25 cellular contexts compared by ENCODE assay signal in genomic region chr9:138037140-138037539, GRCh38.
DNase-seq lines count a peak whose midpoint lies in the region; ATAC-seq and TF ChIP-seq lines count a peak whose summit lies in the region.
"Had no signal": no experiment of that assay in that cellular context is flagged by ENCODE, and none has a peak within 500 bp of the region (broad histone marks: within the 10 kb centered on the region; RNA-seq: fewer than 3 reads in every experiment).

No MANE protein-coding gene starts in this region.

- TF ChIP-seq EP300 in sigmoid colon (IDR thresholded peaks at IDR 0.05), result no peak

- peaks cover 5% of the 10 kb centered on the region for H3K9me3 Mint-ChIP-seq in CD8-positive, alpha-beta T cell

- H3K4me3 Mint-ChIP-seq in CD8-positive, alpha-beta T cell, result no peak overlapping the region
- H3K4me3 Mint-ChIP-seq: CD4-positive, alpha-beta memory T cell had no signal

- H3K4me1 Mint-ChIP-seq in CD8-positive, alpha-beta T cell (ENCODE audit: low read depth), result no peaks in the 10 kb centered on the region
- H3K4me1 Mint-ChIP-seq: CD4-positive, alpha-beta memory T cell had no signal

- no peak for ATAC-seq in heart right ventricle
- ATAC-seq in CD8-positive, alpha-beta T cell, result no peak
- ATAC-seq: Panc1 had no signal

- intact Hi-C loops in heart right ventricle (cut with DNase I) (no loop called here), sigmoid colon (cut with DNase I) (no loop called here)
- intact Hi-C loops in CD8-positive, alpha-beta T cell (cut with DNase I, micrococcal nuclease), result no loop called here

- peak; percentile 49 for DNase-seq in NCI-H2171 treated with DMSO at 0.1 percent for 48 hours (lab: John Stamatoyannopoulos, UW)
- DNase-seq in NCI-H2171 (lab: John Stamatoyannopoulos, UW), result no peak
- peak; percentile 38 for DNase-seq in right atrium auricular region (ENCODE audit: low spot score)
- DNase-seq in heart right ventricle, result no peak
- DNase-seq in sigmoid colon, result peak; percentile 42
- DNase-seq in dermis blood vessel endothelial cell, result no peak
- DNase-seq in activated gamma-delta T cell (lab: John Stamatoyannopoulos, UW), result no peak
- no peak for DNase-seq in CD8-positive, alpha-beta T cell
- DNase-seq: ACHN; CD4-positive, alpha-beta memory T cell; DND-41; GM23248; KBM-7; NCI-H1092 treated with DMSO at 0.1 percent for 48 hours; NCI-H1436 treated with DMSO at 0.1 percent for 48 hours; NCI-H1930; NCI-H226; NCI-H524; NCI-H82 had no signal

- no peak overlapping the region for H3K27ac Mint-ChIP-seq in CD8-positive, alpha-beta T cell
- H3K27ac Mint-ChIP-seq: CD4-positive, alpha-beta memory T cell had no signal

- 92% methylated on average over 6 of the region's 6 CpGs for WGBS in heart right ventricle, 2 donors
- 68 to 83% methylated on average over 6 of the region's 6 CpGs for WGBS in sigmoid colon, 2 donors

- no peak for TF ChIP-seq POLR2A in sigmoid colon (IDR thresholded peaks at IDR 0.05)

- no peaks in the 10 kb centered on the region for H3K36me3 ChIP-seq in right atrium auricular region
- no peaks in the 10 kb centered on the region for H3K36me3 ChIP-seq in heart right ventricle
- H3K36me3 ChIP-seq in sigmoid colon, result no peaks in the 10 kb centered on the region
- H3K36me3 ChIP-seq in CD8-positive, alpha-beta T cell (ENCODE audit: insufficient read depth, low read length), result no peaks in the 10 kb centered on the region
- H3K36me3 ChIP-seq: BLaER1, HAP-1, SJSA1 had no signal

- no peak for TF ChIP-seq CTCF in right atrium auricular region (IDR thresholded peaks at IDR 0.05)
- no peak for TF ChIP-seq CTCF in heart right ventricle (IDR thresholded peaks at IDR 0.05)
- no peak for TF ChIP-seq CTCF in sigmoid colon (IDR thresholded peaks at IDR 0.05)
- TF ChIP-seq CTCF in CD8-positive, alpha-beta T cell (IDR thresholded peaks at IDR 0.05), result no peak

- peaks cover 39% of the 10 kb centered on the region for H3K27me3 Mint-ChIP-seq in CD8-positive, alpha-beta T cell (ENCODE audit: low read depth)

- H3K9me3 ChIP-seq in right atrium auricular region (peaks cover 0 to 13% of the 10 kb centered on the region in 2 donors), heart right ventricle (peaks cover 0 to 9% (median 0%) of the 10 kb centered on the region in 11 donors), sigmoid colon (no peaks in the 10 kb centered on the region)
- no peaks in the 10 kb centered on the region for H3K9me3 ChIP-seq in CD8-positive, alpha-beta T cell (ENCODE audit: low read length)
- H3K9me3 ChIP-seq: BLaER1, HAP-1, SJSA1 had no signal

- H3K4me3 ChIP-seq in right atrium auricular region (no peak overlapping the region), heart right ventricle (no peak overlapping the region), sigmoid colon (no peak overlapping the region)
- no peak overlapping the region for H3K4me3 ChIP-seq in CD8-positive, alpha-beta T cell (ENCODE audit: low read depth, low read length)
- H3K4me3 ChIP-seq: BLaER1, GM23248, HAP-1, SJSA1 had no signal

- no peaks in the 10 kb centered on the region for H3K36me3 Mint-ChIP-seq in CD8-positive, alpha-beta T cell
- H3K36me3 Mint-ChIP-seq: CD4-positive, alpha-beta memory T cell had no signal

- POLR2A ChIA-PET in CD8-positive, alpha-beta T cell (lab: Charles Lee), result no interaction called here

- CTCF ChIA-PET in CD8-positive, alpha-beta T cell (lab: Charles Lee), result no interaction called here

- H3K27me3 ChIP-seq in right atrium auricular region (no peaks in the 10 kb centered on the region), heart right ventricle (peaks cover 0 to 32% (median 20%) of the 10 kb centered on the region in 7 donors), sigmoid colon (peaks cover 0 to 13% (median 6%) of the 10 kb centered on the region in 3 donors)
- peaks cover 4% of the 10 kb centered on the region for H3K27me3 ChIP-seq in CD8-positive, alpha-beta T cell (ENCODE audit: insufficient read depth, low read length)
- H3K27me3 ChIP-seq: BLaER1, SJSA1 had no signal

- H3K4me1 ChIP-seq in right atrium auricular region, result no peaks in the 10 kb centered on the region
- H3K4me1 ChIP-seq in heart right ventricle, result peaks cover 0 to 6% (median 0%) of the 10 kb centered on the region in 9 donors
- H3K4me1 ChIP-seq in sigmoid colon, result peaks cover 0 to 11% (median 0%) of the 10 kb centered on the region in 4 donors
- H3K4me1 ChIP-seq in CD8-positive, alpha-beta T cell (ENCODE audit: insufficient read depth, low read length), result no peaks in the 10 kb centered on the region
- H3K4me1 ChIP-seq: BLaER1, HAP-1, SJSA1 had no signal

- H3K27ac ChIP-seq in right atrium auricular region, result no peak overlapping the region
- H3K27ac ChIP-seq in heart right ventricle, result no peak overlapping the region
- H3K27ac ChIP-seq in sigmoid colon, result no peak overlapping the region
- no peak overlapping the region for H3K27ac ChIP-seq in CD8-positive, alpha-beta T cell (ENCODE audit: low read depth, low read length)
- H3K27ac ChIP-seq: 22Rv1, BLaER1, GM23248, HL-60, SJSA1 had no signal

Comparison
In these comparisons a context has a peak if more than half of its experiments do, and no peak if none do; other contexts are left out.
1. DNase-seq: peak in NCI-H2171 treated with DMSO at 0.1 percent for 48 hours (single experiment), right atrium auricular region (single experiment) and sigmoid colon (single experiment); none in NCI-H2171 (single experiment), heart right ventricle (0 of 2), dermis blood vessel endothelial cell (single experiment), activated gamma-delta T cell (single experiment) and CD8-positive, alpha-beta T cell (0 of 7).